Comparison of ENCODE assay signal across 8 cellular contexts in genomic region chr6:89035252-89036106, GRCh38. TPM values are rescaled to one million over a fixed set of nuclear protein-coding genes. Genes with fewer than 3 reads are reported as not detected.
DNase-seq lines count a peak whose midpoint lies in the region; ATAC-seq and TF ChIP-seq lines count a peak whose summit lies in the region.

No MANE protein-coding gene starts in this region.

- ATAC-seq in HG03025 (IDR thresholded peaks at IDR 0.05; ENCODE audit: low FRiP score, unreplicated experiment) (no peak), GM18873 (IDR thresholded peaks at IDR 0.05; ENCODE audit: low FRiP score, unreplicated experiment) (no peak)

- peak overlapping the region; percentile 67 for H3K4me3 ChIP-seq in ACC112 (ENCODE audit: low read depth, low read length)
- no peak overlapping the region for H3K4me3 ChIP-seq in mesodermal cell (ENCODE audit: extremely low read depth, insufficient read depth, low read length, poor library complexity, severe bottlenecking)
- H3K4me3 ChIP-seq in uterus, result peak overlapping the region in 1 of 2 donors; percentile 5

- peak; percentile 13 for DNase-seq in NCI-H146 treated with DMSO at 0.1 percent for 48 hours (lab: John Stamatoyannopoulos, UW; ENCODE audit: unreplicated experiment)
- peak; percentile 96 to 98 for DNase-seq in uterus
- DNase-seq in NCI-H187 treated with DMSO at 0.1 percent for 48 hours (lab: John Stamatoyannopoulos, UW), result no peak

- H3K79me2 ChIP-seq in ACC112 (ENCODE audit: control insufficient read depth, insufficient read depth, low read length, unreplicated experiment), result no peaks in the 10 kb centered on the region

- H3K27ac ChIP-seq in ACC112 (ENCODE audit: low read depth, low read length), result peak overlapping the region; percentile 100
- peak overlapping the region; percentile 41 for H3K27ac ChIP-seq in cingulate gyrus (ENCODE audit: low read depth, low read length)
- H3K27ac ChIP-seq in mesodermal cell (ENCODE audit: low read depth, low read length, severe bottlenecking), result peak overlapping the region; percentile 23
- H3K27ac ChIP-seq in uterus, result peak overlapping the region; percentile 86 to 87

- intact Hi-C loops in uterus (cut with DNase I; ENCODE audit: low total_unique reads), result loop anchor here (5.0 kb wide), 1 partner anchor 47 kb away; the partner anchor contains the start of gene PNRC1

- H3K27me3 ChIP-seq in ACC112 (ENCODE audit: insufficient read depth, low read length) (no peaks in the 10 kb centered on the region), uterus (no peaks in the 10 kb centered on the region)

- peak in 1 of 2 donors; percentile 20 for TF ChIP-seq POLR2A in uterus (IDR thresholded peaks at IDR 0.05)

- 87 to 92% methylated on average over 11 to 14 of the region's 14 CpGs for WGBS in mesodermal cell (ENCODE audit: insufficient coverage in 2 of 2), 2 experiments

- no peak for TF ChIP-seq CTCF in uterus (IDR thresholded peaks at IDR 0.05)

- peak overlapping the region; percentile 12 for H2AFZ ChIP-seq in ACC112 (ENCODE audit: low read length, unreplicated experiment)

- H3K4me1 ChIP-seq in ACC112 (ENCODE audit: control insufficient read depth, insufficient read depth, low read length, unreplicated experiment) (peaks cover 26% of the 10 kb centered on the region), mesodermal cell (ENCODE audit: control insufficient read depth, insufficient read depth, low read length, poor library complexity, severe bottlenecking) (peaks cover 8% of the 10 kb centered on the region), uterus (peaks cover 5 to 8% of the 10 kb centered on the region in 2 donors)

- H3K9me3 ChIP-seq in mesodermal cell (ENCODE audit: control insufficient read depth, low read length) (peaks cover 23% of the 10 kb centered on the region), uterus (no peaks in the 10 kb centered on the region)

- H3K36me3 ChIP-seq in ACC112 (ENCODE audit: insufficient read depth, low read length), result no peaks in the 10 kb centered on the region
- no peaks in the 10 kb centered on the region for H3K36me3 ChIP-seq in mesodermal cell (ENCODE audit: control insufficient read depth, insufficient read depth, low read length)
- H3K36me3 ChIP-seq in uterus, result no peaks in the 10 kb centered on the region

RNA-seq across cellular contexts. Expression of gene PNRC1, which starts 45.1 kb away (rescaled TPM):
- polyA plus RNA-seq in mesodermal cell (2013, experiment 1 of 2), result 89.4 TPM
- polyA plus RNA-seq in mesodermal cell (2013, experiment 2 of 2), result 112 TPM
- total RNA-seq in uterus, result 100 to 1,000 TPM; 114 to 340 (median 203) TPM

Comparison
In these comparisons a context has a peak if more than half of its experiments do, and no peak if none do; other contexts are left out.
1. H3K27ac ChIP-seq: peak in every context shown above with its lines; median percentile 100 in ACC112; 86 in uterus; 41 in cingulate gyrus; 23 in mesodermal cell.